ENCODE assay signal across 16 cellular contexts in the genomic region with DNA sequence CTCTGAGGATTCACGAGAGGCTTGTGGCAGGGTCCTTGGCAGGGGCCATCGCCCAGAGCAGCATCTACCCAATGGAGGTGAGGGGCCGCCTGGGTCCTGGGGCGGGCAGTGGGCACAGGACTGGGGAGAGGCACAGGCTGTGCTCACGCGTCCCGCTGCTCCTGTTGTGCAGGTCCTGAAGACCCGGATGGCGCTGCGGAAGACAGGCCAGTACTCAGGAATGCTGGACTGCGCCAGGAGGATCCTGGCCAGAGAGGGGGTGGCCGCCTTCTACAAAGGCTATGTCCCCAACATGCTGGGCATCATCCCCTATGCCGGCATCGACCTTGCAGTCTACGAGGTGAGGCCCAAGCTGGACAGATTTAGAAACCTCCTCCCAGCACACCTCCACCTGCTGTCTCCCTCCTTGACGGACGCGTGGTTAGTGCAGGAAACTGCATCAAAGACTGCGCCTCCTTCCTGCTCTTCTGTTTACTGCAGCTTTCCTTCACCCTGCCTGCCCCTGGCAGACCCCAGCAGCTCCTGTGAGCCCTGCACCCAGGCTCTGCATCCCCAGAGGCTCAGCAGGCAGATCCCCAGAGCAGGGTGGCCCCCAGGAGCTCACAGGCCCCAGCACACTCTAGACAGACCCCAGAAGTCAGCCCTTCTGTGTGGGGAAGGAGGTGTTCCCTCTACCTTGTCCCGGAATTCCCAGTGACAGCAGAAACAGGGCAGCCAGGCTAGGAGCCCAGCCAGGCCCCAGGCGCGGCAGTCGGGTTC. TPM values are rescaled to one million over a fixed set of nuclear protein-coding genes. Genes with fewer than 3 reads are reported as not detected.
A peak's percentile ranks its signal among the peaks of the same experiment; 100 is the strongest.
DNase-seq lines count a peak whose midpoint lies in the region; ATAC-seq and TF ChIP-seq lines count a peak whose summit lies in the region.
"Had no signal": no experiment of that assay in that cellular context is flagged by ENCODE, and none has a peak within 500 bp of the region (broad histone marks: within the 10 kb centered on the region; RNA-seq: fewer than 3 reads in every experiment).

No MANE protein-coding gene starts in this region.

- H2AK5ac ChIP-seq in mesenchymal stem cell (ENCODE audit: low read length, severe bottlenecking), result no peak overlapping the region

- peak; percentile 62 for ATAC-seq in CD8-positive, alpha-beta T cell
- no peak for ATAC-seq in T-helper 17 cell
- peak; percentile 28 for ATAC-seq in naive thymus-derived CD4-positive, alpha-beta T cell
- no peak for ATAC-seq in GM19455 (IDR thresholded peaks at IDR 0.05; ENCODE audit: unreplicated experiment)
- ATAC-seq: gastroesophageal sphincter had no signal

- H3K4me1 Mint-ChIP-seq in CD8-positive, alpha-beta T cell (ENCODE audit: low read depth), result peaks cover 36% of the 10 kb centered on the region
- H3K4me1 Mint-ChIP-seq in T-helper 17 cell, result peaks cover 19% of the 10 kb centered on the region
- H3K4me1 Mint-ChIP-seq in naive thymus-derived CD4-positive, alpha-beta T cell, result peaks cover 18 to 46% (median 33%) of the 10 kb centered on the region in 7 donors

- no peak overlapping the region for H3K27ac ChIP-seq in CD8-positive, alpha-beta T cell (ENCODE audit: low read depth, low read length)
- no peak overlapping the region for H3K27ac ChIP-seq in naive thymus-derived CD4-positive, alpha-beta T cell (ENCODE audit: low read depth, low read length)
- no peak overlapping the region for H3K27ac ChIP-seq in mesenchymal stem cell (ENCODE audit: low read length, poor library complexity, severe bottlenecking)
- H3K27ac ChIP-seq: cardiac muscle cell had no signal

- H3K4me1 ChIP-seq in CD8-positive, alpha-beta T cell (ENCODE audit: insufficient read depth, low read length), result peaks cover 40% of the 10 kb centered on the region
- H3K4me1 ChIP-seq in naive thymus-derived CD4-positive, alpha-beta T cell (ENCODE audit: control insufficient read depth in 2 of 2, insufficient read depth in 2 of 2, low read length in 2 of 2), result peaks cover 6 to 24% of the 10 kb centered on the region in 2 donors
- H3K4me1 ChIP-seq in mesenchymal stem cell (ENCODE audit: control insufficient read depth, insufficient read depth, low read depth, low read length), result peaks cover 16% of the 10 kb centered on the region

- no peak overlapping the region for H3K9ac ChIP-seq in mesenchymal stem cell (ENCODE audit: low read length)

- intact Hi-C loops in CD8-positive, alpha-beta T cell (cut with DNase I, micrococcal nuclease), result no loop called here
- intact Hi-C loops in naive thymus-derived CD4-positive, alpha-beta T cell (cut with micrococcal nuclease), result no loop called here

- no peak overlapping the region for H3K4ac ChIP-seq in mesenchymal stem cell (ENCODE audit: low read depth in 1 of 2, low read length in 2 of 2)

- no peak overlapping the region for H4K8ac ChIP-seq in mesenchymal stem cell (ENCODE audit: low read length)

- H2AFZ ChIP-seq in mesenchymal stem cell (ENCODE audit: low read depth, low read length), result no peak overlapping the region

- no peak overlapping the region for H3K14ac ChIP-seq in mesenchymal stem cell (ENCODE audit: low read length in 2 of 2)

- peaks cover 38% of the 10 kb centered on the region for H3K79me1 ChIP-seq in mesenchymal stem cell (replicated peaks; ENCODE audit: low read length, poor library complexity, severe bottlenecking)

- no peak overlapping the region for H2BK120ac ChIP-seq in mesenchymal stem cell (ENCODE audit: low read depth, low read length)

- peak; percentile 31 for TF ChIP-seq CTCF in CD8-positive, alpha-beta T cell (IDR thresholded peaks at IDR 0.05)

- H2BK15ac ChIP-seq in mesenchymal stem cell (ENCODE audit: low read depth, poor library complexity, severe bottlenecking), result no peak overlapping the region

- no peak overlapping the region for H2BK12ac ChIP-seq in mesenchymal stem cell (ENCODE audit: low read length in 2 of 2)

- H2BK5ac ChIP-seq in mesenchymal stem cell (ENCODE audit: low read depth, low read length, poor library complexity, severe bottlenecking), result no peak overlapping the region

- POLR2A ChIA-PET in CD8-positive, alpha-beta T cell (lab: Charles Lee), result interaction anchor here (0.7 kb wide), 1 partner anchor 53 kb away, joined by 3 read pairs; a partner anchor contains a TSS
- POLR2A ChIA-PET in naive thymus-derived CD4-positive, alpha-beta T cell (lab: Charles Lee), result interaction anchor here (1.0 kb wide), 1 partner anchor 34 kb away, joined by 3 read pairs; no protein-coding TSS in a partner anchor

- peaks cover 83% of the 10 kb centered on the region for H3K36me3 Mint-ChIP-seq in CD8-positive, alpha-beta T cell
- H3K36me3 Mint-ChIP-seq in T-helper 17 cell (ENCODE audit: low read depth), result peaks cover 8% of the 10 kb centered on the region
- H3K36me3 Mint-ChIP-seq in naive thymus-derived CD4-positive, alpha-beta T cell, result peaks cover 4 to 39% (median 14%) of the 10 kb centered on the region in 5 donors

- H3K9me3 Mint-ChIP-seq in CD8-positive, alpha-beta T cell, result no peaks in the 10 kb centered on the region
- H3K9me3 Mint-ChIP-seq in naive thymus-derived CD4-positive, alpha-beta T cell, result no peaks in the 10 kb centered on the region
- H3K9me3 Mint-ChIP-seq: activated naive CD4-positive, alpha-beta T cell treated with anti-CD3 and anti-CD28 coated beads for 36 hours had no signal

- H3K27me3 Mint-ChIP-seq in CD8-positive, alpha-beta T cell (ENCODE audit: low read depth), result no peaks in the 10 kb centered on the region
- no peaks in the 10 kb centered on the region for H3K27me3 Mint-ChIP-seq in T-helper 17 cell
- H3K27me3 Mint-ChIP-seq in naive thymus-derived CD4-positive, alpha-beta T cell, result no peaks in the 10 kb centered on the region

- H3K9me3 ChIP-seq in CD8-positive, alpha-beta T cell (ENCODE audit: low read length), result no peaks in the 10 kb centered on the region
- H3K9me3 ChIP-seq in T-helper 17 cell (ENCODE audit: control insufficient read depth, low read length, poor library complexity, severe bottlenecking) (no peaks in the 10 kb centered on the region), mesenchymal stem cell (ENCODE audit: control insufficient read depth, low read length) (no peaks in the 10 kb centered on the region)
- H3K9me3 ChIP-seq in naive thymus-derived CD4-positive, alpha-beta T cell (ENCODE audit: control insufficient read depth in 2 of 3, low read length in 3 of 3), result no peaks in the 10 kb centered on the region
- H3K9me3 ChIP-seq: gastroesophageal sphincter, upper lobe of left lung had no signal

- 98% methylated on average over 23 of the region's 23 CpGs for WGBS in mesenchymal stem cell

- H3K4me2 ChIP-seq in mesenchymal stem cell (ENCODE audit: low read length, poor library complexity, severe bottlenecking), result no peak overlapping the region

- no peak overlapping the region for H4K91ac ChIP-seq in mesenchymal stem cell (ENCODE audit: low read length)

- CTCF ChIA-PET in CD8-positive, alpha-beta T cell (lab: Charles Lee), result interaction anchor here (0.9 to 8.4 kb wide), 7 partner anchors 8 to 163 kb away, joined by 3 to 80 read pairs (median 3); no protein-coding TSS in a partner anchor
- CTCF ChIA-PET in naive thymus-derived CD4-positive, alpha-beta T cell (lab: Charles Lee), result interaction anchor here (0.6 to 1.4 kb wide), 8 partner anchors 9 to 164 kb away, joined by 3 to 6 read pairs (median 3); no protein-coding TSS in a partner anchor

- H3K4me3 Mint-ChIP-seq in CD8-positive, alpha-beta T cell, result no peak overlapping the region
- no peak overlapping the region for H3K4me3 Mint-ChIP-seq in T-helper 17 cell
- H3K4me3 Mint-ChIP-seq in naive thymus-derived CD4-positive, alpha-beta T cell, result peak overlapping the region in 6 of 10 donors; percentile 2 to 63 (median 38)
- H3K4me3 Mint-ChIP-seq: activated naive CD4-positive, alpha-beta T cell treated with anti-CD3 and anti-CD28 coated beads for 36 hours had no signal

- H3K23ac ChIP-seq in mesenchymal stem cell (ENCODE audit: low read length in 2 of 2), result no peak overlapping the region

- H3K36me3 ChIP-seq in CD8-positive, alpha-beta T cell (ENCODE audit: insufficient read depth, low read length), result peaks cover 60% of the 10 kb centered on the region
- H3K36me3 ChIP-seq in naive thymus-derived CD4-positive, alpha-beta T cell (ENCODE audit: control insufficient read depth in 2 of 3, insufficient read depth in 3 of 3, low read length in 3 of 3), result peaks cover 5 to 73% (median 38%) of the 10 kb centered on the region in 3 experiments
- peaks cover 74 to 79% of the 10 kb centered on the region in 2 experiments for H3K36me3 ChIP-seq in mesenchymal stem cell (ENCODE audit: control insufficient read depth in 1 of 2, insufficient read depth in 2 of 2, low read depth in 1 of 2, low read length in 2 of 2)

- H3K18ac ChIP-seq in mesenchymal stem cell (ENCODE audit: low read depth in 1 of 2, low read length in 2 of 2), result no peak overlapping the region

- H3K4me3 ChIP-seq in CD8-positive, alpha-beta T cell (ENCODE audit: low read depth, low read length), result no peak overlapping the region
- no peak overlapping the region for H3K4me3 ChIP-seq in naive thymus-derived CD4-positive, alpha-beta T cell (ENCODE audit: low read length)
- H3K4me3 ChIP-seq in mesenchymal stem cell (ENCODE audit: insufficient read depth in 1 of 2, low read depth in 1 of 2, low read length in 2 of 2), result no peak overlapping the region
- H3K4me3 ChIP-seq: cardiac muscle cell, gastroesophageal sphincter, upper lobe of left lung had no signal

- H3K27me3 ChIP-seq in CD8-positive, alpha-beta T cell (ENCODE audit: insufficient read depth, low read length), result no peaks in the 10 kb centered on the region
- no peaks in the 10 kb centered on the region for H3K27me3 ChIP-seq in naive thymus-derived CD4-positive, alpha-beta T cell (ENCODE audit: control insufficient read depth in 2 of 2, insufficient read depth in 2 of 2, low read length in 2 of 2)
- no peaks in the 10 kb centered on the region for H3K27me3 ChIP-seq in mesenchymal stem cell (ENCODE audit: control insufficient read depth in 1 of 2, insufficient read depth in 1 of 2, low read length in 2 of 2)
- H3K27me3 ChIP-seq: cardiac muscle cell, gastroesophageal sphincter, upper lobe of left lung had no signal

- H3K27ac Mint-ChIP-seq in CD8-positive, alpha-beta T cell, result no peak overlapping the region
- H3K27ac Mint-ChIP-seq in T-helper 17 cell, result peak overlapping the region; percentile 27
- peak overlapping the region in 8 of 9 donors; percentile 31 to 87 (median 77) for H3K27ac Mint-ChIP-seq in naive thymus-derived CD4-positive, alpha-beta T cell
- H3K27ac Mint-ChIP-seq: activated naive CD4-positive, alpha-beta T cell treated with anti-CD3 and anti-CD28 coated beads for 36 hours had no signal

- DNase-seq in CD8-positive, alpha-beta T cell, result no peak
- DNase-seq in T-helper 17 cell (no peak), mesenchymal stem cell (no peak), kidney glomerular epithelial cell (lab: John Stamatoyannopoulos, UW) (no peak)
- DNase-seq in naive thymus-derived CD4-positive, alpha-beta T cell, result peak in 1 of 9 donors; percentile 32
- DNase-seq: activated naive CD4-positive, alpha-beta T cell treated with anti-CD3 and anti-CD28 coated beads for 36 hours; HCEC 1CT; Kasumi-1; midbrain; NCI-H1417 treated with DMSO at 0.1 percent for 48 hours; NCI-H446; upper lobe of left lung had no signal

RNA-seq across cellular contexts. Expression of a gene that starts 21.2 kb away (rescaled TPM):
- 10 to 100 TPM; 38.8 to 44.6 TPM for total RNA-seq in CD8-positive, alpha-beta T cell
- 10 to 100 TPM; 46.4 to 58.2 TPM for total RNA-seq in T-helper 17 cell
- 10 to 100 TPM; 52.0 to 70.8 (median 61.3) TPM for total RNA-seq in naive thymus-derived CD4-positive, alpha-beta T cell
- polyA plus RNA-seq in naive thymus-derived CD4-positive, alpha-beta T cell, result 10 to 100 TPM; 32.3 to 36.1 TPM
- 31.2 TPM for polyA plus RNA-seq in mesenchymal stem cell (2013, experiment 1 of 2)
- 28.6 TPM for polyA plus RNA-seq in mesenchymal stem cell (2013, experiment 2 of 2)

RNA-seq across cellular contexts. Expression of a gene that starts 38.3 kb away (rescaled TPM):
- total RNA-seq in CD8-positive, alpha-beta T cell, result 10 to 100 TPM; 12.1 to 12.2 TPM
- total RNA-seq in T-helper 17 cell, result 10 to 100 TPM; 16.3 to 20.4 TPM
- total RNA-seq in naive thymus-derived CD4-positive, alpha-beta T cell, result 10 to 100 TPM; 12.4 to 26.3 (median 15.1) TPM
- polyA plus RNA-seq in naive thymus-derived CD4-positive, alpha-beta T cell, result 10 to 100 TPM in 1 of 2 donors, 1 to 10 TPM in 1; 8.4 to 14.7 TPM
- 6.8 TPM for polyA plus RNA-seq in mesenchymal stem cell (2013, experiment 1 of 2)
- polyA plus RNA-seq in mesenchymal stem cell (2013, experiment 2 of 2), result 6.4 TPM

RNA-seq across cellular contexts. Expression of a gene that starts 39.2 kb away (rescaled TPM):
- 10 to 100 TPM; 14.4 to 15.0 TPM for total RNA-seq in CD8-positive, alpha-beta T cell
- total RNA-seq in T-helper 17 cell, result 10 to 100 TPM; 11.6 to 15.2 TPM
- 10 to 100 TPM; 10.7 to 13.3 (median 11.8) TPM for total RNA-seq in naive thymus-derived CD4-positive, alpha-beta T cell
- 10 to 100 TPM in 1 of 2 donors, 1 to 10 TPM in 1; 8.6 to 14.8 TPM for polyA plus RNA-seq in naive thymus-derived CD4-positive, alpha-beta T cell
- polyA plus RNA-seq in mesenchymal stem cell (2013, experiment 1 of 2), result 6.5 TPM
- polyA plus RNA-seq in mesenchymal stem cell (2013, experiment 2 of 2), result 6.1 TPM

RNA-seq across cellular contexts. Expression of a gene that starts 42.9 kb away (rescaled TPM):
- total RNA-seq in CD8-positive, alpha-beta T cell, result not detected
- total RNA-seq in T-helper 17 cell, result 1 to 10 TPM in 1 of 2 donors, not detected in 1; 9.3 TPM
- not detected for total RNA-seq in naive thymus-derived CD4-positive, alpha-beta T cell
- polyA plus RNA-seq in naive thymus-derived CD4-positive, alpha-beta T cell, result not detected
- polyA plus RNA-seq in mesenchymal stem cell (2013, experiment 1 of 2), result not detected
- not detected for polyA plus RNA-seq in mesenchymal stem cell (2013, experiment 2 of 2)
- total RNA-seq: activated naive CD4-positive, alpha-beta T cell treated with anti-CD3 and anti-CD28 coated beads for 36 hours; cardiac muscle cell; SK-MEL-5 had no signal
- polyA plus RNA-seq: cardiac muscle cell had no signal

RNA-seq across cellular contexts. Expression of a gene that starts 53.7 kb away (rescaled TPM):
- 10 to 100 TPM; 56.6 to 67.4 TPM for total RNA-seq in CD8-positive, alpha-beta T cell
- total RNA-seq in T-helper 17 cell, result 10 to 100 TPM; 71.0 to 87.9 TPM
- 10 to 100 TPM; 42.7 to 87.8 (median 48.0) TPM for total RNA-seq in naive thymus-derived CD4-positive, alpha-beta T cell
- 100 to 1,000 TPM in 1 of 2 donors, 10 to 100 TPM in 1; 99.2 to 102 TPM for polyA plus RNA-seq in naive thymus-derived CD4-positive, alpha-beta T cell
- polyA plus RNA-seq in mesenchymal stem cell (2013, experiment 1 of 2), result 68.0 TPM
- polyA plus RNA-seq in mesenchymal stem cell (2013, experiment 2 of 2), result 68.2 TPM

Comparison
In these comparisons a context has a peak if more than half of its experiments do, and no peak if none do; other contexts are left out.
1. ATAC-seq: peak in CD8-positive, alpha-beta T cell (single experiment) and naive thymus-derived CD4-positive, alpha-beta T cell (single experiment); none in T-helper 17 cell (single experiment) and GM19455 (single experiment).
2. H3K4me3 Mint-ChIP-seq: peak in naive thymus-derived CD4-positive, alpha-beta T cell (6 of 10); none in CD8-positive, alpha-beta T cell (single experiment) and T-helper 17 cell (single experiment).